Comparison of ENCODE assay signal across 1 cellular context in genomic region chr4:185767528-185767927, GRCh38.
TF ChIP-seq lines count a peak whose summit lies in the region.

No MANE protein-coding gene starts in this region.

TF ChIP-seq in HepG2, 621 proteins besides CTCF, POLR2A, EP300 and RAD21 (continued from another document):
- TF ChIP-seq, protein P1, sequence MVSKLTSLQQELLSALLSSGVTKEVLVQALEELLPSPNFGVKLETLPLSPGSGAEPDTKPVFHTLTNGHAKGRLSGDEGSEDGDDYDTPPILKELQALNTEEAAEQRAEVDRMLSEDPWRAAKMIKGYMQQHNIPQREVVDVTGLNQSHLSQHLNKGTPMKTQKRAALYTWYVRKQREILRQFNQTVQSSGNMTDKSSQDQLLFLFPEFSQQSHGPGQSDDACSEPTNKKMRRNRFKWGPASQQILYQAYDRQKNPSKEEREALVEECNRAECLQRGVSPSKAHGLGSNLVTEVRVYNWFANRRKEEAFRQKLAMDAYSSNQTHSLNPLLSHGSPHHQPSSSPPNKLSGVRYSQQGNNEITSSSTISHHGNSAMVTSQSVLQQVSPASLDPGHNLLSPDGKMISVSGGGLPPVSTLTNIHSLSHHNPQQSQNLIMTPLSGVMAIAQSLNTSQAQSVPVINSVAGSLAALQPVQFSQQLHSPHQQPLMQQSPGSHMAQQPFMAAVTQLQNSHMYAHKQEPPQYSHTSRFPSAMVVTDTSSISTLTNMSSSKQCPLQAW (CRISPR knock-in tag; IDR thresholded peaks at IDR 0.05) = no peak
- TF ChIP-seq ZNF281 (CRISPR knock-in tag; IDR thresholded peaks at IDR 0.05; ENCODE audit: borderline replicate concordance) = no peak
- no peak for TF ChIP-seq REL (CRISPR knock-in tag; conservative IDR thresholded peaks at IDR 0.05)
- TF ChIP-seq, protein P2, sequence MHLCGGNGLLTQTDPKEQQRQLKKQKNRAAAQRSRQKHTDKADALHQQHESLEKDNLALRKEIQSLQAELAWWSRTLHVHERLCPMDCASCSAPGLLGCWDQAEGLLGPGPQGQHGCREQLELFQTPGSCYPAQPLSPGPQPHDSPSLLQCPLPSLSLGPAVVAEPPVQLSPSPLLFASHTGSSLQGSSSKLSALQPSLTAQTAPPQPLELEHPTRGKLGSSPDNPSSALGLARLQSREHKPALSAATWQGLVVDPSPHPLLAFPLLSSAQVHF (CRISPR knock-in tag; IDR thresholded peaks at IDR 0.05) = no peak
- TF ChIP-seq NFYC (CRISPR knock-in tag; IDR thresholded peaks at IDR 0.05) = no peak
- no peak for TF ChIP-seq ZNF354B (CRISPR knock-in tag; IDR thresholded peaks at IDR 0.05)
- TF ChIP-seq ZNF7 (CRISPR knock-in tag; IDR thresholded peaks at IDR 0.05) = no peak
- TF ChIP-seq, protein P3, sequence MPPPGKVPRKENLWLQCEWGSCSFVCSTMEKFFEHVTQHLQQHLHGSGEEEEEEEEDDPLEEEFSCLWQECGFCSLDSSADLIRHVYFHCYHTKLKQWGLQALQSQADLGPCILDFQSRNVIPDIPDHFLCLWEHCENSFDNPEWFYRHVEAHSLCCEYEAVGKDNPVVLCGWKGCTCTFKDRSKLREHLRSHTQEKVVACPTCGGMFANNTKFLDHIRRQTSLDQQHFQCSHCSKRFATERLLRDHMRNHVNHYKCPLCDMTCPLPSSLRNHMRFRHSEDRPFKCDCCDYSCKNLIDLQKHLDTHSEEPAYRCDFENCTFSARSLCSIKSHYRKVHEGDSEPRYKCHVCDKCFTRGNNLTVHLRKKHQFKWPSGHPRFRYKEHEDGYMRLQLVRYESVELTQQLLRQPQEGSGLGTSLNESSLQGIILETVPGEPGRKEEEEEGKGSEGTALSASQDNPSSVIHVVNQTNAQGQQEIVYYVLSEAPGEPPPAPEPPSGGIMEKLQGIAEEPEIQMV (CRISPR knock-in tag; IDR thresholded peaks at IDR 0.05; ENCODE audit: low read depth) = no peak
- TF ChIP-seq, protein P4, sequence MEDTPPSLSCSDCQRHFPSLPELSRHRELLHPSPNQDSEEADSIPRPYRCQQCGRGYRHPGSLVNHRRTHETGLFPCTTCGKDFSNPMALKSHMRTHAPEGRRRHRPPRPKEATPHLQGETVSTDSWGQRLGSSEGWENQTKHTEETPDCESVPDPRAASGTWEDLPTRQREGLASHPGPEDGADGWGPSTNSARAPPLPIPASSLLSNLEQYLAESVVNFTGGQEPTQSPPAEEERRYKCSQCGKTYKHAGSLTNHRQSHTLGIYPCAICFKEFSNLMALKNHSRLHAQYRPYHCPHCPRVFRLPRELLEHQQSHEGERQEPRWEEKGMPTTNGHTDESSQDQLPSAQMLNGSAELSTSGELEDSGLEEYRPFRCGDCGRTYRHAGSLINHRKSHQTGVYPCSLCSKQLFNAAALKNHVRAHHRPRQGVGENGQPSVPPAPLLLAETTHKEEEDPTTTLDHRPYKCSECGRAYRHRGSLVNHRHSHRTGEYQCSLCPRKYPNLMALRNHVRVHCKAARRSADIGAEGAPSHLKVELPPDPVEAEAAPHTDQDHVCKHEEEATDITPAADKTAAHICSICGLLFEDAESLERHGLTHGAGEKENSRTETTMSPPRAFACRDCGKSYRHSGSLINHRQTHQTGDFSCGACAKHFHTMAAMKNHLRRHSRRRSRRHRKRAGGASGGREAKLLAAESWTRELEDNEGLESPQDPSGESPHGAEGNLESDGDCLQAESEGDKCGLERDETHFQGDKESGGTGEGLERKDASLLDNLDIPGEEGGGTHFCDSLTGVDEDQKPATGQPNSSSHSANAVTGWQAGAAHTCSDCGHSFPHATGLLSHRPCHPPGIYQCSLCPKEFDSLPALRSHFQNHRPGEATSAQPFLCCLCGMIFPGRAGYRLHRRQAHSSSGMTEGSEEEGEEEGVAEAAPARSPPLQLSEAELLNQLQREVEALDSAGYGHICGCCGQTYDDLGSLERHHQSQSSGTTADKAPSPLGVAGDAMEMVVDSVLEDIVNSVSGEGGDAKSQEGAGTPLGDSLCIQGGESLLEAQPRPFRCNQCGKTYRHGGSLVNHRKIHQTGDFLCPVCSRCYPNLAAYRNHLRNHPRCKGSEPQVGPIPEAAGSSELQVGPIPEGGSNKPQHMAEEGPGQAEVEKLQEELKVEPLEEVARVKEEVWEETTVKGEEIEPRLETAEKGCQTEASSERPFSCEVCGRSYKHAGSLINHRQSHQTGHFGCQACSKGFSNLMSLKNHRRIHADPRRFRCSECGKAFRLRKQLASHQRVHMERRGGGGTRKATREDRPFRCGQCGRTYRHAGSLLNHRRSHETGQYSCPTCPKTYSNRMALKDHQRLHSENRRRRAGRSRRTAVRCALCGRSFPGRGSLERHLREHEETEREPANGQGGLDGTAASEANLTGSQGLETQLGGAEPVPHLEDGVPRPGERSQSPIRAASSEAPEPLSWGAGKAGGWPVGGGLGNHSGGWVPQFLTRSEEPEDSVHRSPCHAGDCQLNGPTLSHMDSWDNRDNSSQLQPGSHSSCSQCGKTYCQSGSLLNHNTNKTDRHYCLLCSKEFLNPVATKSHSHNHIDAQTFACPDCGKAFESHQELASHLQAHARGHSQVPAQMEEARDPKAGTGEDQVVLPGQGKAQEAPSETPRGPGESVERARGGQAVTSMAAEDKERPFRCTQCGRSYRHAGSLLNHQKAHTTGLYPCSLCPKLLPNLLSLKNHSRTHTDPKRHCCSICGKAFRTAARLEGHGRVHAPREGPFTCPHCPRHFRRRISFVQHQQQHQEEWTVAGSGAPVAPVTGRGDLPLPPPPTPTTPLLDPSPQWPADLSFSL (CRISPR knock-in tag; IDR thresholded peaks at IDR 0.05) = no peak
- no peak for TF ChIP-seq ZNF407 (CRISPR knock-in tag; IDR thresholded peaks at IDR 0.05; ENCODE audit: not compliant biosample characterization)
- no peak for TF ChIP-seq SUZ12 (IDR thresholded peaks at IDR 0.05; ENCODE audit: low read depth, low read length)
- no peak for TF ChIP-seq RXRA (CRISPR knock-in tag; IDR thresholded peaks at IDR 0.05)
- TF ChIP-seq SALL1 (CRISPR knock-in tag; IDR thresholded peaks at IDR 0.05) = no peak
TF ChIP-seq in HepG2: peak in this region for 0.
